In the genomic region with DNA sequence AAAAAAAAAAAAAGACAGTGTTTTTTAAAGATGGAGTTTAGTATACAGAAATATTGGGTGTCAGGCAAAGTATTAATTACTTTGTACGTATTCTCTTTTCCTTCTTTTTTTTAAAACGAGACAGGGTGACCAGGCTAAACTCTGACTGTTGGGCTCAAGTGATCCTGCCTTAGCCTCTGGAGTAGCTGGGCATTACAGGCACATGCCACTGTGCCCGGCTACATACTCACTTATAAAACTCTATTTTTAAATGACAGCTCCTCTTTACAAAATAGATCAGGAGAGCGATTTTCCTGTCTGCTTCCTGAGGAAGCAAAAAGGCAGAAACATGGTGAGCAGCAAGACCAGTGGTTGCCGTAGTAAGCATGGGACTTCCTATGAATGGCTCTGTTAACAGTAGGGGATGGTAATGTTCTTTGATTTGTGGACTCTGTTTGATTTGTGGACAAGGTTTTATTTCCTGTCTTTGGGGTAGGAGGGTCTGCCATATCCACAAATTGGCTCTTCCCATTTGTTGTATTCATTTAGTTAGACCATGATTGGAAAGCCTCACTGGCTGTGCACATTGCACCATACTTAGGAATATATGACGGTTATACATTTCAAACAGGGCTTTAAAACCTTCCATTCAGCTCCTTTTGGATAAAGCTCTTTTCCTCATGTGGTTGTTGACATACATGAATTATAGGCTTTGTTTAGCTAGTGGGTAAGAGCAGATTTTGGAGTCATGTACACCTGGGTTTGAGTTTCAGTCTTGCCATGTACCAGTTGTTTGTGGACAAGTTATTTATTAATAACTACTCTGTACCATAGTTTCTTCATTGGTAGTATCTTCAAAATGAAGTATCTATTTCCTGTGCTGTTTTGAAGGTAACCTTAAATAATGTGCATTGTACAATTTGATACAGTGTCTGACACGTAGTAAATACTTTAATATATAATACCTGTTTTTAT, we compare ENCODE assay signal across 25 cellular contexts. TPM values are rescaled to one million over a fixed set of nuclear protein-coding genes. Genes with fewer than 3 reads are reported as not detected.
DNase-seq lines count a peak whose midpoint lies in the region; ATAC-seq, FAIRE-seq and TF ChIP-seq lines count a peak whose summit lies in the region.
"Had no signal": no experiment of that assay in that cellular context is flagged by ENCODE, and none has a peak within 500 bp of the region (broad histone marks: within the 10 kb centered on the region; RNA-seq: fewer than 3 reads in every experiment).

No MANE protein-coding gene starts in this region.

- H3K4me3 ChIP-seq in lower leg skin (ENCODE audit: low read depth, poor library complexity, severe bottlenecking), result no peak overlapping the region
- H3K4me3 ChIP-seq: body of pancreas, heart right ventricle, pancreas, right lobe of liver, SJCRH30 had no signal

- DNase-seq in COLO668 (lab: John Stamatoyannopoulos, UW; ENCODE audit: unreplicated experiment) (peak; percentile 16), GM19239 (ENCODE audit: insufficient read length, low spot score) (no peak), endothelial cell (ENCODE audit: low spot score) (no peak), progenitor cell of endocrine pancreas (ENCODE audit: low spot score, unreplicated experiment) (no peak), OCI-M1 (lab: John Stamatoyannopoulos, UW) (no peak), lower leg skin (ENCODE audit: low spot score in 2 of 2) (no peak)
- DNase-seq: activated gamma-delta T cell; body of pancreas; CD8-positive, alpha-beta memory T cell; effector CD4-positive, alpha-beta T cell; erythroblast; heart right ventricle; KG1; NCI-H1436 treated with DMSO at 0.1 percent for 48 hours; pancreas; SJCRH30; stimulated activated naive CD8-positive, alpha-beta T cell treated with anti-CD3 and anti-CD28 coated beads, Interleukin-15, Interleukin-2, amounts not matched to agents 100 U/mL and 50 U/mL, for 24 hours; T-helper 1 cell had no signal

- H3K36me3 Mint-ChIP-seq in endothelial cell (ENCODE audit: low read depth, unreplicated experiment) (no peaks in the 10 kb centered on the region), progenitor cell of endocrine pancreas (ENCODE audit: insufficient read depth) (peaks cover 4% of the 10 kb centered on the region)

- no peak for ATAC-seq in HG02588 (IDR thresholded peaks at IDR 0.05; ENCODE audit: unreplicated experiment)
- ATAC-seq: body of pancreas; HCT116; heart right ventricle; stimulated activated naive CD8-positive, alpha-beta T cell treated with anti-CD3 and anti-CD28 coated beads, Interleukin-15, Interleukin-2, amounts not matched to agents 100 U/mL and 50 U/mL, for 24 hours had no signal

- H3K27me3 Mint-ChIP-seq in endothelial cell (ENCODE audit: unreplicated experiment) (no peaks in the 10 kb centered on the region), progenitor cell of endocrine pancreas (no peaks in the 10 kb centered on the region)
- H3K27me3 Mint-ChIP-seq: CD8-positive, alpha-beta memory T cell had no signal

- WGBS in lower leg skin, 2 donors, result 78 to 84% methylated on average over 7 of the region's 7 CpGs

- no peak for TF ChIP-seq CTCF in endothelial cell (IDR thresholded peaks at IDR 0.05; ENCODE audit: unreplicated experiment)
- TF ChIP-seq CTCF in progenitor cell of endocrine pancreas (IDR thresholded peaks at IDR 0.05; ENCODE audit: unreplicated experiment), result no peak
- no peak for TF ChIP-seq CTCF in lower leg skin (IDR thresholded peaks at IDR 0.05)

- TF ChIP-seq POLR2A in lower leg skin (IDR thresholded peaks at IDR 0.05), result no peak

- intact Hi-C loops in lower leg skin (cut with DNase I; ENCODE audit: low total_unique reads), result no loop called here

- peak; percentile 95 for FAIRE-seq in GM19239 (lab: Jason Lieb, UNC)
- FAIRE-seq: GM12892, HTR-8/SVneo, pancreas had no signal

- H3K4me1 Mint-ChIP-seq in endothelial cell (ENCODE audit: unreplicated experiment) (peaks cover 32% of the 10 kb centered on the region), progenitor cell of endocrine pancreas (ENCODE audit: low read depth) (peaks cover 35% of the 10 kb centered on the region)

- H3K4me3 Mint-ChIP-seq in endothelial cell (ENCODE audit: unreplicated experiment) (no peak overlapping the region), progenitor cell of endocrine pancreas (ENCODE audit: low read depth) (no peak overlapping the region)
- H3K4me3 Mint-ChIP-seq: CD8-positive, alpha-beta memory T cell; mesothelial cell of epicardium; nephron had no signal

- H3K9me3 Mint-ChIP-seq in endothelial cell (ENCODE audit: unreplicated experiment) (no peaks in the 10 kb centered on the region), progenitor cell of endocrine pancreas (ENCODE audit: low read depth) (no peaks in the 10 kb centered on the region)
- H3K9me3 Mint-ChIP-seq: CD8-positive, alpha-beta memory T cell; mesothelial cell of epicardium; nephron had no signal

- peak overlapping the region; percentile 62 for H3K27ac Mint-ChIP-seq in endothelial cell (ENCODE audit: unreplicated experiment)
- peak overlapping the region; percentile 81 for H3K27ac Mint-ChIP-seq in progenitor cell of endocrine pancreas
- H3K27ac Mint-ChIP-seq: mesothelial cell of epicardium had no signal

RNA-seq across cellular contexts. Expression of a gene that starts 45.1 kb away (rescaled TPM):
- total RNA-seq in endothelial cell (ENCODE audit: unreplicated experiment) (59.9 TPM), progenitor cell of endocrine pancreas (71.7 and 73.2 TPM in 2 replicates), lower leg skin (10 to 100 TPM; 50.7 to 96.7 (median 64.1) TPM)
